1 cellular context compared by ENCODE assay signal in the genomic region with DNA sequence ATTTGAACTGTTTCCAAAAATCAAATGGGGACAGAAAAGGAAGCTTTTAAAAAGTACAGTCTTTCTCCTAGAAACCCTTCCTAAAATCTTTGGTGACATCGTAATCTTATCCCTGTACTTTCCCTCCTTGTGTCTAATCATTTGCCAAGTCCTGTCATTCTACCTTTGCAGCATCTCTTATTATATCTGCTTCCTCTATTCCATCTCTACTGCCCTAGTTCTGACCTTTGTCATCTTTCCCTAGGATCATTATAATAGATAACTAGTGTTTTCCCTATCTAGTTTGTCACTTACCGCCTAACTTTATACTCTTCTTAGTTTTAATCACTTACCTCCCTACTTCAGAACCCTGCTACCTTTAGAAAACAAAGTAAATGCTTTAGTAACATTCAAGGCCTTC.
TF ChIP-seq lines count a peak whose summit lies in the region.

No MANE protein-coding gene starts in this region.

TF ChIP-seq in WTC11, 78 proteins besides CTCF, POLR2A, EP300 and RAD21 (continued from another document):
- TF ChIP-seq IRF2 (CRISPR knock-in tag; IDR thresholded peaks at IDR 0.05; ENCODE audit: borderline replicate concordance, low read depth): no peak
- no peak for TF ChIP-seq NFYB (CRISPR knock-in tag; conservative IDR thresholded peaks at IDR 0.05; ENCODE audit: low read depth)
- TF ChIP-seq, protein P1, sequence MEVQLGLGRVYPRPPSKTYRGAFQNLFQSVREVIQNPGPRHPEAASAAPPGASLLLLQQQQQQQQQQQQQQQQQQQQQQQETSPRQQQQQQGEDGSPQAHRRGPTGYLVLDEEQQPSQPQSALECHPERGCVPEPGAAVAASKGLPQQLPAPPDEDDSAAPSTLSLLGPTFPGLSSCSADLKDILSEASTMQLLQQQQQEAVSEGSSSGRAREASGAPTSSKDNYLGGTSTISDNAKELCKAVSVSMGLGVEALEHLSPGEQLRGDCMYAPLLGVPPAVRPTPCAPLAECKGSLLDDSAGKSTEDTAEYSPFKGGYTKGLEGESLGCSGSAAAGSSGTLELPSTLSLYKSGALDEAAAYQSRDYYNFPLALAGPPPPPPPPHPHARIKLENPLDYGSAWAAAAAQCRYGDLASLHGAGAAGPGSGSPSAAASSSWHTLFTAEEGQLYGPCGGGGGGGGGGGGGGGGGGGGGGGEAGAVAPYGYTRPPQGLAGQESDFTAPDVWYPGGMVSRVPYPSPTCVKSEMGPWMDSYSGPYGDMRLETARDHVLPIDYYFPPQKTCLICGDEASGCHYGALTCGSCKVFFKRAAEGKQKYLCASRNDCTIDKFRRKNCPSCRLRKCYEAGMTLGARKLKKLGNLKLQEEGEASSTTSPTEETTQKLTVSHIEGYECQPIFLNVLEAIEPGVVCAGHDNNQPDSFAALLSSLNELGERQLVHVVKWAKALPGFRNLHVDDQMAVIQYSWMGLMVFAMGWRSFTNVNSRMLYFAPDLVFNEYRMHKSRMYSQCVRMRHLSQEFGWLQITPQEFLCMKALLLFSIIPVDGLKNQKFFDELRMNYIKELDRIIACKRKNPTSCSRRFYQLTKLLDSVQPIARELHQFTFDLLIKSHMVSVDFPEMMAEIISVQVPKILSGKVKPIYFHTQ (CRISPR knock-in tag; IDR thresholded peaks at IDR 0.05): no peak
- TF ChIP-seq GTF2I (CRISPR knock-in tag; conservative IDR thresholded peaks at IDR 0.05): no peak
- TF ChIP-seq, protein P2, sequence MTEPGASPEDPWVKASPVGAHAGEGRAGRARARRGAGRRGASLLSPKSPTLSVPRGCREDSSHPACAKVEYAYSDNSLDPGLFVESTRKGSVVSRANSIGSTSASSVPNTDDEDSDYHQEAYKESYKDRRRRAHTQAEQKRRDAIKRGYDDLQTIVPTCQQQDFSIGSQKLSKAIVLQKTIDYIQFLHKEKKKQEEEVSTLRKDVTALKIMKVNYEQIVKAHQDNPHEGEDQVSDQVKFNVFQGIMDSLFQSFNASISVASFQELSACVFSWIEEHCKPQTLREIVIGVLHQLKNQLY (CRISPR knock-in tag; IDR thresholded peaks at IDR 0.05): no peak
- TF ChIP-seq ZNF671 (CRISPR knock-in tag; IDR thresholded peaks at IDR 0.05): no peak
- TF ChIP-seq, protein P3, sequence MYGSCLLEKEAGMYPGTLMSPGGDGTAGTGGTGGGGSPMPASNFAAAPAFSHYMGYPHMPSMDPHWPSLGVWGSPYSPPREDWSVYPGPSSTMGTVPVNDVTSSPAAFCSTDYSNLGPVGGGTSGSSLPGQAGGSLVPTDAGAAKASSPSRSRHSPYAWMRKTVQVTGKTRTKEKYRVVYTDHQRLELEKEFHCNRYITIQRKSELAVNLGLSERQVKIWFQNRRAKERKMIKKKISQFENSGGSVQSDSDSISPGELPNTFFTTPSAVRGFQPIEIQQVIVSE (CRISPR knock-in tag; IDR thresholded peaks at IDR 0.05; ENCODE audit: borderline replicate concordance): no peak
- TF ChIP-seq NFE2L1 (CRISPR knock-in tag; IDR thresholded peaks at IDR 0.05): no peak
- no peak for TF ChIP-seq FOXJ3 (CRISPR knock-in tag; IDR thresholded peaks at IDR 0.05; ENCODE audit: borderline replicate concordance)
- TF ChIP-seq, protein P4, sequence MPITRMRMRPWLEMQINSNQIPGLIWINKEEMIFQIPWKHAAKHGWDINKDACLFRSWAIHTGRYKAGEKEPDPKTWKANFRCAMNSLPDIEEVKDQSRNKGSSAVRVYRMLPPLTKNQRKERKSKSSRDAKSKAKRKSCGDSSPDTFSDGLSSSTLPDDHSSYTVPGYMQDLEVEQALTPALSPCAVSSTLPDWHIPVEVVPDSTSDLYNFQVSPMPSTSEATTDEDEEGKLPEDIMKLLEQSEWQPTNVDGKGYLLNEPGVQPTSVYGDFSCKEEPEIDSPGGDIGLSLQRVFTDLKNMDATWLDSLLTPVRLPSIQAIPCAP (CRISPR knock-in tag; IDR thresholded peaks at IDR 0.05): no peak
- no peak for TF ChIP-seq ZNF263 (CRISPR knock-in tag; IDR thresholded peaks at IDR 0.05; ENCODE audit: low read depth)
- TF ChIP-seq FOXP4 (CRISPR knock-in tag; IDR thresholded peaks at IDR 0.05): no peak
TF ChIP-seq in WTC11: peak in this region for 0.
